28 cellular contexts compared by ENCODE assay signal in genomic region chr17:71978435-71978834, GRCh38.
"Had no signal": no experiment of that assay in that cellular context is flagged by ENCODE, and none has a peak within 500 bp of the region (broad histone marks: within the 10 kb centered on the region; RNA-seq: fewer than 3 reads in every experiment).

No MANE protein-coding gene starts in this region.

- ATAC-seq: body of pancreas; effector memory CD8-positive, alpha-beta T cell; esophagus mucosa; heart right ventricle; left lung; lower lobe of right lung; natural killer cell treated with Interleukin-12 subunit alpha and Interleukin-12 subunit beta and Interleukin-15 and Interleukin-18, amount 100 ng/mL, for 72 hours; right cardiac atrium; T-helper 17 cell had no signal

- DNase-seq: activated CD4-positive, alpha-beta memory T cell treated with anti-CD3 and anti-CD28 coated beads for 36 hours; activated CD4-positive, alpha-beta T cell treated with anti-CD3 and anti-CD28 coated beads, Interleukin-2, amount 10 ng/mL, durations not matched to agents 24 days and 14 days; activated CD4-positive, CD25-positive, alpha-beta regulatory T cell treated with anti-CD3 and anti-CD28 coated beads, Interleukin-2, amount 50 U/mL, for 72 hours; activated CD8-positive, alpha-beta memory T cell treated with anti-CD3 and anti-CD28 coated beads, Interleukin-2, amount 50 U/mL, for 4 hours; activated effector memory CD4-positive, alpha-beta T cell treated with anti-CD3 and anti-CD28 coated beads, Interleukin-2, amount 50 U/mL, for 16 hours; activated naive CD4-positive, alpha-beta T cell treated with anti-CD3 and anti-CD28 coated beads for 36 hours; activated naive CD8-positive, alpha-beta T cell treated with anti-CD3 and anti-CD28 coated beads for 36 hours; activated T-cell treated with anti-CD3 and anti-CD28 coated beads, Interleukin-2, amount 50 U/mL, for 1 hour; adrenal gland; aorta; body of pancreas; cortex of kidney; effector memory CD8-positive, alpha-beta T cell; foreskin fibroblast; heart right ventricle; kidney glomerular epithelial cell; left lung; lower lobe of right lung; mesendoderm; posterior cingulate gyrus; right cardiac atrium; spleen; stimulated activated naive CD4-positive, alpha-beta T cell; T-helper 17 cell; tibial artery had no signal

- H3K4me3 ChIP-seq: adrenal gland, body of pancreas, heart right ventricle, left lung, lower lobe of right lung, spleen, suprapubic skin, tibial artery had no signal
